Comparison of ENCODE assay signal across 19 cellular contexts in the genomic region with DNA sequence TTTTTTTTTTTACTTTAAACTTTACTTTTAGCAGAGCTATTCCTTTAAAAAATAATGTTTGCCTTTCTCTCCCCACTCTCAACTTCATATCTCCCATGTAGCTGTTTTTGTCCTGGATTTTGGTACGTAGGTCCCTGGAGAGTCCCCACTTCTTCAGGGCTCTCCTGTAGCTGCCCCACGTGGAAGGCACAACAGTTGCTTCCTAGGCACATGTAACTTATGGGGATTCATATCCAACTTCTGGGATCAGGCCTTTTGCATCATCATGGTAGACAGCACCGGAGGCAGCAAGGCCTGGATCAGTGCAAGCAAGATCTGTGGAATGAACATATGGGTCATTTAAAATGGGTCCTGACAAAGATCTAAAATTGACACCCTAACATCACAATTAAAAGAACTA.
"Had no signal": no experiment of that assay in that cellular context is flagged by ENCODE, and none has a peak within 500 bp of the region (broad histone marks: within the 10 kb centered on the region; RNA-seq: fewer than 3 reads in every experiment).

No MANE protein-coding gene starts in this region.

- H3K27ac ChIP-seq: coronary artery, dorsolateral prefrontal cortex, epithelial cell of prostate, foreskin keratinocyte, gastroesophageal sphincter, heart left ventricle, left lung, lower lobe of right lung had no signal

- H3K4me3 Mint-ChIP-seq: naive B cell had no signal

- H3K27me3 ChIP-seq: left lung had no signal

- H3K4me1 ChIP-seq: foreskin keratinocyte, gastroesophageal sphincter, left lung, lower lobe of right lung had no signal

- H3K36me3 Mint-ChIP-seq: naive B cell had no signal

- H3K4me3 ChIP-seq: coronary artery, dorsolateral prefrontal cortex, gastroesophageal sphincter, heart left ventricle, left lung, lower lobe of right lung had no signal

- H3K27ac Mint-ChIP-seq: naive B cell had no signal

- H3K9me3 ChIP-seq: heart left ventricle, left lung, lower lobe of right lung had no signal

- ATAC-seq: esophagus mucosa, foreskin keratinocyte, gastroesophageal sphincter, heart left ventricle, left cardiac atrium, left lung, left ventricle myocardium superior, lower lobe of right lung had no signal

- H3K4me1 Mint-ChIP-seq: naive B cell had no signal

- DNase-seq: dermis blood vessel endothelial cell; dorsolateral prefrontal cortex; effector CD4-positive, alpha-beta T cell; effector memory CD4-positive, alpha-beta T cell; erythroblast; foreskin keratinocyte; heart left ventricle; hippocampal formation; left cardiac atrium; left lung; left ventricle myocardium superior; lower lobe of right lung; mesendoderm; midbrain; naive B cell had no signal

- H3K36me3 ChIP-seq: gastroesophageal sphincter, heart left ventricle, left lung, lower lobe of right lung had no signal
